13 cellular contexts compared by ENCODE assay signal in the genomic region with DNA sequence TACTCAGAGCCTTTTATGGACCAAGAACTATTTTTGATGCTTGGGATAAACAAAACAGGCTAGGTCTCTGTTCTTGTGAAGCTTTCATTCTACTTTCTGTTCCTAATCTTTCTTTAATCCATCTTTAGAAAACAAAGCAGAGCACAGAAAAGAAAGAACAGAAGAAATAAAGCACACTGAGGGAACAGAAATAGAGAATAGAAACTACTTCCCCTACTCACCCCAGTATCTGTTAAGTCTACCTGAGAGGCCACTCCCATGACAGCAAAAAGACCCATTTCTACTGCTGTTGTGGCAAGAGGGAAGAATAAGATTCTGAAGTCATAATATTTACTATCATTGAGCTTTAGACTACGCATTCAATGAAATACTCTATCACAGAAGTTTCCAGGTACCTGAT. TPM values are rescaled to one million over a fixed set of nuclear protein-coding genes. Genes with fewer than 3 reads are reported as not detected.
DNase-seq lines count a peak whose midpoint lies in the region; ATAC-seq lines count a peak whose summit lies in the region.
"Had no signal": no experiment of that assay in that cellular context is flagged by ENCODE, and none has a peak within 500 bp of the region (broad histone marks: within the 10 kb centered on the region; RNA-seq: fewer than 3 reads in every experiment).

No MANE protein-coding gene starts in this region.

- POLR2A ChIA-PET in activated CD4-positive, alpha-beta T cell treated with anti-CD3 and anti-CD28 coated beads for 36 hours (lab: Charles Lee): interaction anchor here (2.4 kb wide), 1 partner anchor 10 kb away, joined by 11 read pairs; a partner anchor contains a TSS

- intact Hi-C loops in activated CD4-positive, alpha-beta T cell treated with anti-CD3 and anti-CD28 coated beads for 36 hours (cut with DNase I, micrococcal nuclease): loop anchor here (10.0 kb wide), 5 partner anchors 322 to 1318 kb away; a partner anchor contains a TSS

- CTCF ChIA-PET in activated CD4-positive, alpha-beta T cell treated with anti-CD3 and anti-CD28 coated beads for 36 hours (lab: Charles Lee): interaction anchor here (0.5 to 5.1 kb wide), 2 partner anchors 8 to 1266 kb away, joined by 3 to 30 read pairs; a partner anchor contains a TSS

- H3K36me3 Mint-ChIP-seq in activated CD4-positive, alpha-beta T cell treated with anti-CD3 and anti-CD28 coated beads for 36 hours (ENCODE audit: low read depth): peaks cover 28% of the 10 kb centered on the region
- peaks cover 19% of the 10 kb centered on the region for H3K36me3 Mint-ChIP-seq in T-helper 1 cell treated with Interleukin-12 subunit alpha and Interleukin-12 subunit beta and Interleukin-4 antibody, amounts not matched to agents 30 μg/mL and 1 μg/mL, for 36 hours (ENCODE audit: low read depth)
- peaks cover 51% of the 10 kb centered on the region for H3K36me3 Mint-ChIP-seq in stimulated activated effector memory CD8-positive, alpha-beta T cell treated with anti-CD3 and anti-CD28 coated beads, Interleukin-12 subunit alpha, Interleukin-12 subunit beta, amount 100 ng/mL, for 72 hours

- DNase-seq in activated CD4-positive, alpha-beta T cell treated with anti-CD3 and anti-CD28 coated beads for 36 hours: no peak
- DNase-seq in activated CD4-positive, alpha-beta T cell treated with anti-CD3 and anti-CD28 coated beads, Interleukin-2, amount 50 U/mL, for 4 hours: no peak
- no peak for DNase-seq in stimulated activated effector memory CD8-positive, alpha-beta T cell treated with anti-CD3 and anti-CD28 coated beads, Interleukin-12 subunit alpha, Interleukin-12 subunit beta, amount 100 ng/mL, for 72 hours (ENCODE audit: low spot score in 2 of 2)
- no peak for DNase-seq in NK-92 treated with Interleukin-12 subunit alpha and Interleukin-12 subunit beta, amount 100 ng/mL, for 24 hours (lab: John Stamatoyannopoulos, UW)
- DNase-seq in NCI-H1436 treated with DMSO at 0.1 percent for 48 hours (lab: John Stamatoyannopoulos, UW) (no peak), NCI-H128 (lab: John Stamatoyannopoulos, UW; ENCODE audit: unreplicated experiment) (no peak)
- DNase-seq: left ventricle myocardium inferior, NCI-H187, small intestine had no signal

- no peak for ATAC-seq in activated CD4-positive, alpha-beta T cell treated with anti-CD3 and anti-CD28 coated beads for 36 hours
- ATAC-seq in HG02798 (IDR thresholded peaks at IDR 0.05; ENCODE audit: poor library complexity, unreplicated experiment): peak; percentile 35
- ATAC-seq in stimulated activated effector memory CD8-positive, alpha-beta T cell treated with anti-CD3 and anti-CD28 coated beads, Interleukin-12 subunit alpha, Interleukin-12 subunit beta, amount 100 ng/mL, for 72 hours: no peak
- ATAC-seq: A549 had no signal

- H3K4me3 Mint-ChIP-seq in activated CD4-positive, alpha-beta T cell treated with anti-CD3 and anti-CD28 coated beads for 36 hours: peak overlapping the region; percentile 22
- peak overlapping the region; percentile 16 for H3K4me3 Mint-ChIP-seq in T-helper 1 cell treated with Interleukin-12 subunit alpha and Interleukin-12 subunit beta and Interleukin-4 antibody, amounts not matched to agents 30 μg/mL and 1 μg/mL, for 36 hours
- no peak overlapping the region for H3K4me3 Mint-ChIP-seq in stimulated activated effector memory CD8-positive, alpha-beta T cell treated with anti-CD3 and anti-CD28 coated beads, Interleukin-12 subunit alpha, Interleukin-12 subunit beta, amount 100 ng/mL, for 72 hours

- H3K4me1 Mint-ChIP-seq in activated CD4-positive, alpha-beta T cell treated with anti-CD3 and anti-CD28 coated beads for 36 hours: peaks cover 69% of the 10 kb centered on the region
- H3K4me1 Mint-ChIP-seq in T-helper 1 cell treated with Interleukin-12 subunit alpha and Interleukin-12 subunit beta and Interleukin-4 antibody, amounts not matched to agents 30 μg/mL and 1 μg/mL, for 36 hours (ENCODE audit: low read depth): peaks cover 42% of the 10 kb centered on the region
- peaks cover 46% of the 10 kb centered on the region for H3K4me1 Mint-ChIP-seq in stimulated activated effector memory CD8-positive, alpha-beta T cell treated with anti-CD3 and anti-CD28 coated beads, Interleukin-12 subunit alpha, Interleukin-12 subunit beta, amount 100 ng/mL, for 72 hours

- peak overlapping the region; percentile 78 for H3K27ac Mint-ChIP-seq in activated CD4-positive, alpha-beta T cell treated with anti-CD3 and anti-CD28 coated beads for 36 hours
- peak overlapping the region; percentile 50 for H3K27ac Mint-ChIP-seq in T-helper 1 cell treated with Interleukin-12 subunit alpha and Interleukin-12 subunit beta and Interleukin-4 antibody, amounts not matched to agents 30 μg/mL and 1 μg/mL, for 36 hours
- H3K27ac Mint-ChIP-seq in stimulated activated effector memory CD8-positive, alpha-beta T cell treated with anti-CD3 and anti-CD28 coated beads, Interleukin-12 subunit alpha, Interleukin-12 subunit beta, amount 100 ng/mL, for 72 hours: peak overlapping the region; percentile 61

- no peaks in the 10 kb centered on the region for H3K27me3 Mint-ChIP-seq in activated CD4-positive, alpha-beta T cell treated with anti-CD3 and anti-CD28 coated beads for 36 hours
- no peaks in the 10 kb centered on the region for H3K27me3 Mint-ChIP-seq in T-helper 1 cell treated with Interleukin-12 subunit alpha and Interleukin-12 subunit beta and Interleukin-4 antibody, amounts not matched to agents 30 μg/mL and 1 μg/mL, for 36 hours (ENCODE audit: low read depth)

- H3K9me3 Mint-ChIP-seq in activated CD4-positive, alpha-beta T cell treated with anti-CD3 and anti-CD28 coated beads for 36 hours (ENCODE audit: low read depth): no peaks in the 10 kb centered on the region
- H3K9me3 Mint-ChIP-seq in T-helper 1 cell treated with Interleukin-12 subunit alpha and Interleukin-12 subunit beta and Interleukin-4 antibody, amounts not matched to agents 30 μg/mL and 1 μg/mL, for 36 hours: no peaks in the 10 kb centered on the region
- no peaks in the 10 kb centered on the region for H3K9me3 Mint-ChIP-seq in stimulated activated effector memory CD8-positive, alpha-beta T cell treated with anti-CD3 and anti-CD28 coated beads, Interleukin-12 subunit alpha, Interleukin-12 subunit beta, amount 100 ng/mL, for 72 hours

RNA-seq across cellular contexts. Expression of a gene that starts 9.2 kb away (rescaled TPM):
- total RNA-seq in activated CD4-positive, alpha-beta T cell treated with anti-CD3 and anti-CD28 coated beads for 36 hours: 100 to 1,000 TPM; 112 to 216 TPM

RNA-seq across cellular contexts. Expression of a gene that starts 49.7 kb away (rescaled TPM):
- not detected for total RNA-seq in activated CD4-positive, alpha-beta T cell treated with anti-CD3 and anti-CD28 coated beads for 36 hours
- total RNA-seq: epithelial cell of proximal tubule, left ventricle myocardium inferior had no signal
